Comparison of ENCODE assay signal across 15 cellular contexts in genomic region chr14:34050606-34051005, GRCh38.
"Had no signal": no experiment of that assay in that cellular context is flagged by ENCODE, and none has a peak within 500 bp of the region (broad histone marks: within the 10 kb centered on the region; RNA-seq: fewer than 3 reads in every experiment).

No MANE protein-coding gene starts in this region.

- H3K9me3 ChIP-seq: adrenal gland, upper lobe of left lung had no signal

- H3K27ac Mint-ChIP-seq: activated CD4-positive, alpha-beta memory T cell treated with anti-CD3 and anti-CD28 coated beads, Interleukin-2, amount 10 ng/mL, durations not matched to agents 7 days and 5 days; activated naive CD4-positive, alpha-beta T cell treated with anti-CD3 and anti-CD28 coated beads for 36 hours; effector memory CD8-positive, alpha-beta T cell; memory B cell had no signal

- ATAC-seq: effector memory CD8-positive, alpha-beta T cell; left lobe of liver had no signal

- H3K4me3 Mint-ChIP-seq: activated CD4-positive, alpha-beta memory T cell treated with anti-CD3 and anti-CD28 coated beads, Interleukin-2, amount 10 ng/mL, durations not matched to agents 7 days and 5 days; activated naive CD4-positive, alpha-beta T cell treated with anti-CD3 and anti-CD28 coated beads for 36 hours; effector memory CD8-positive, alpha-beta T cell; memory B cell had no signal

- H3K4me1 Mint-ChIP-seq: memory B cell had no signal

- H3K4me3 ChIP-seq: adrenal gland, upper lobe of left lung had no signal

- H3K36me3 ChIP-seq: adrenal gland, upper lobe of left lung had no signal

- H3K9me3 Mint-ChIP-seq: activated naive CD4-positive, alpha-beta T cell treated with anti-CD3 and anti-CD28 coated beads for 36 hours had no signal

- H3K36me3 Mint-ChIP-seq: brain, memory B cell had no signal

- DNase-seq: activated CD4-positive, alpha-beta memory T cell treated with anti-CD3 and anti-CD28 coated beads, Interleukin-2, amount 10 ng/mL, durations not matched to agents 7 days and 5 days; activated CD4-positive, alpha-beta T cell treated with anti-CD3 and anti-CD28 coated beads for 1 hour; activated CD8-positive, alpha-beta memory T cell treated with anti-CD3 and anti-CD28 coated beads, Interleukin-2, amount 50 U/mL, for 48 hours; activated naive CD4-positive, alpha-beta T cell treated with anti-CD3 and anti-CD28 coated beads for 36 hours; adrenal gland; effector memory CD8-positive, alpha-beta T cell; glutamatergic neuron; stimulated activated CD4-positive, alpha-beta T cell treated with anti-CD3 and anti-CD28 coated beads, Interleukin-2, amount 100 ng/mL, for 48 hours; stimulated activated naive CD4-positive, alpha-beta T cell treated with Interleukin-2 at 50 U/mL for 16 hours; SW 1271; T-helper 9 cell had no signal

- H3K27me3 ChIP-seq: upper lobe of left lung had no signal

- H3K4me1 ChIP-seq: adrenal gland had no signal

- H3K27ac ChIP-seq: adrenal gland, upper lobe of left lung had no signal
